9 cellular contexts compared by ENCODE assay signal in the genomic region with DNA sequence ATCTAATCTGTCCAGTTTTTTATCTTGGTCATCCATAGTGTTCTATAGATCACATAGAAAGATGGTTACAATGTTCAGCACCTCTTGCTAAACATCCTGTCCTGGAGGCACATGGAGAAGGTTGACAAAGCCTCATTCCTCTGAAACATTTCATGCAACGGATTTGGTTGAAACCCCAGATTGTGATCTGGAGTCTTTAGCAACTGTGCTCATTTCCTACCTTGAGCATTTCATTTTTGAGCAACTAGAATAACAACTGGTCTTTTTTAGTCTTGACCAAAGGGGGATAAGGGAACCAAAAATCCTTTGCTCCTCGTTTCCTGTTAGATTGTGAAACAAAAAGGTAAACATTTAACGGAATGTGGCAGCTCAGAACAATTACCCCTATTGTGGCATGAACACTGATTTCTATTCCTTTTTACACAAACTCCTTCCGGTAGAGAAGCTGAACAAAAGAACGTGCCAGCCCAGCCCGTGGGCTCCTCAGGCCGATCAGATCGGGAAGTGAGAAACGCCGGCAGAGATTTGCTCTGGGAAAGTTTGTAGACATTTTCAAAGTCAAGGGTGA.
DNase-seq lines count a peak whose midpoint lies in the region; TF ChIP-seq lines count a peak whose summit lies in the region.
"Had no signal": no experiment of that assay in that cellular context is flagged by ENCODE, and none has a peak within 500 bp of the region (broad histone marks: within the 10 kb centered on the region; RNA-seq: fewer than 3 reads in every experiment).

No MANE protein-coding gene starts in this region.

- peak overlapping the region; percentile 80 to 81 for H3K27ac ChIP-seq in prostate gland

- in situ Hi-C loops in G401 (cut with HindIII; ENCODE audit: low sequenced_read_pairs) = no loop called here
- in situ Hi-C loops in GM13976 (cut with MboI; ENCODE audit: low sequenced_read_pairs, unreplicated experiment) = no loop called here
- in situ Hi-C loops in ACHN (cut with HindIII; ENCODE audit: low pct_ligation_motif_present, low pct_unique_long_range_greater_than_20kb, low sequenced_read_pairs) = no loop called here

- no peaks in the 10 kb centered on the region for H3K9me3 ChIP-seq in prostate gland

- H3K36me3 ChIP-seq in prostate gland = no peaks in the 10 kb centered on the region

- WGBS in prostate gland = 7% methylated on average over 10 of the region's 10 CpGs

- TF ChIP-seq CTCF in fibroblast of pulmonary artery (IDR thresholded peaks at IDR 0.05; ENCODE audit: low read length, missing control alignments) (no peak), prostate gland (IDR thresholded peaks at IDR 0.05) (no peak), GM13976 (IDR thresholded peaks at IDR 0.05; ENCODE audit: borderline replicate concordance, control extremely low read depth, extremely low read depth, insufficient read depth, missing control alignments) (no peak)

- intact Hi-C loops in prostate gland (cut with DNase I) = loop anchor here (5.0 kb wide), 1 partner anchor 93 kb away; the partner anchor contains the start of gene ERRFI1

- TF ChIP-seq POLR2A in prostate gland (IDR thresholded peaks at IDR 0.05) = no peak

- H3K27me3 ChIP-seq in prostate gland (replicated peaks; ENCODE audit: insufficient read depth) = no peaks in the 10 kb centered on the region

- DNase-seq in G401 (ENCODE audit: low spot score) (peak; percentile 50), RPMI8226 (peak; percentile 32), fibroblast of pulmonary artery (ENCODE audit: low read depth) (peak; percentile 83), prostate gland (ENCODE audit: low spot score) (peak; percentile 56), GM13976 (ENCODE audit: low spot score) (no peak), SHP77 (lab: John Stamatoyannopoulos, UW) (no peak), ACHN (no peak)
- no peak for DNase-seq in activated CD4-positive, alpha-beta T cell treated with anti-CD3 and anti-CD28 coated beads, Interleukin-2, amount 50 U/mL, for 1 hour
- DNase-seq: stimulated activated naive CD4-positive, alpha-beta T cell treated with Interleukin-2 at 50 U/mL for 16 hours had no signal

- H3K4me1 ChIP-seq in prostate gland (replicated peaks) = no peaks in the 10 kb centered on the region

- no peak overlapping the region for H3K4me3 ChIP-seq in fibroblast of pulmonary artery (replicated peaks; ENCODE audit: low read depth, low read length)
- H3K4me3 ChIP-seq in prostate gland = no peak overlapping the region

Comparison
In these comparisons a context has a peak if more than half of its experiments do, and no peak if none do; other contexts are left out.
1. DNase-seq: peak in G401 (single experiment), RPMI8226 (single experiment), fibroblast of pulmonary artery (single experiment) and prostate gland (single experiment); none in GM13976 (single experiment), SHP77 (0 of 2), ACHN (single experiment) and activated CD4-positive, alpha-beta T cell treated with anti-CD3 and anti-CD28 coated beads, Interleukin-2, amount 50 U/mL, for 1 hour (single experiment).